2 cellular contexts compared by ENCODE assay signal in genomic region chr12:28190321-28191017, GRCh38.
TF ChIP-seq lines count a peak whose summit lies in the region.

A gene with protein sequence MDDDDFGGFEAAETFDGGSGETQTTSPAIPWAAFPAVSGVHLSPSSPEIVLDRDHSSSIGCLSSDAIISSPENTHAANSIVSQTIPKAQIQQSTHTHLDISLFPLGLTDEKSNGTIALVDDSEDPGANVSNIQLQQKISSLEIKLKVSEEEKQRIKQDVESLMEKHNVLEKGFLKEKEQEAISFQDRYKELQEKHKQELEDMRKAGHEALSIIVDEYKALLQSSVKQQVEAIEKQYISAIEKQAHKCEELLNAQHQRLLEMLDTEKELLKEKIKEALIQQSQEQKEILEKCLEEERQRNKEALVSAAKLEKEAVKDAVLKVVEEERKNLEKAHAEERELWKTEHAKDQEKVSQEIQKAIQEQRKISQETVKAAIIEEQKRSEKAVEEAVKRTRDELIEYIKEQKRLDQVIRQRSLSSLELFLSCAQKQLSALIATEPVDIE (plus strand): TSS chr12:28190456. CDS start chr12:28257216, 66,760 bp downstream.

TF ChIP-seq in HCT116, 20 proteins besides CTCF, POLR2A, EP300 and RAD21 (continued from another document):
- TF ChIP-seq REST (IDR thresholded peaks at IDR 0.05; ENCODE audit: low read depth), result no peak
- TF ChIP-seq, protein P1, sequence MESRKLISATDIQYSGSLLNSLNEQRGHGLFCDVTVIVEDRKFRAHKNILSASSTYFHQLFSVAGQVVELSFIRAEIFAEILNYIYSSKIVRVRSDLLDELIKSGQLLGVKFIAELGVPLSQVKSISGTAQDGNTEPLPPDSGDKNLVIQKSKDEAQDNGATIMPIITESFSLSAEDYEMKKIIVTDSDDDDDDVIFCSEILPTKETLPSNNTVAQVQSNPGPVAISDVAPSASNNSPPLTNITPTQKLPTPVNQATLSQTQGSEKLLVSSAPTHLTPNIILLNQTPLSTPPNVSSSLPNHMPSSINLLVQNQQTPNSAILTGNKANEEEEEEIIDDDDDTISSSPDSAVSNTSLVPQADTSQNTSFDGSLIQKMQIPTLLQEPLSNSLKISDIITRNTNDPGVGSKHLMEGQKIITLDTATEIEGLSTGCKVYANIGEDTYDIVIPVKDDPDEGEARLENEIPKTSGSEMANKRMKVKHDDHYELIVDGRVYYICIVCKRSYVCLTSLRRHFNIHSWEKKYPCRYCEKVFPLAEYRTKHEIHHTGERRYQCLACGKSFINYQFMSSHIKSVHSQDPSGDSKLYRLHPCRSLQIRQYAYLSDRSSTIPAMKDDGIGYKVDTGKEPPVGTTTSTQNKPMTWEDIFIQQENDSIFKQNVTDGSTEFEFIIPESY (IDR thresholded peaks at IDR 0.05; ENCODE audit: extremely low read depth, insufficient replicate concordance, low read length), result no peak
- TF ChIP-seq TCF7L2 (IDR thresholded peaks at IDR 0.05; ENCODE audit: borderline replicate concordance, extremely low read depth, insufficient read depth, insufficient read length), result no peak
- peak; percentile 22; the same call in 1 of the 2 replicates for TF ChIP-seq ELF1 (IDR thresholded peaks at IDR 0.05; ENCODE audit: borderline replicate concordance, low read depth)
- peak; percentile 64; the same call in 1 of the 2 replicates for TF ChIP-seq CBX3 (IDR thresholded peaks at IDR 0.05; ENCODE audit: low read depth)
- no peak for TF ChIP-seq FOSL1 (IDR thresholded peaks at IDR 0.05; ENCODE audit: low read depth)
- 0 out of 2 replicates have a peak, but pooled peaks have one; percentile 37 for TF ChIP-seq EGR1 (IDR thresholded peaks at IDR 0.05; ENCODE audit: low read depth)
- no peak for TF ChIP-seq EZH2 (IDR thresholded peaks at IDR 0.05)
- TF ChIP-seq JUND (IDR thresholded peaks at IDR 0.05), result no peak
- TF ChIP-seq ATF3 (IDR thresholded peaks at IDR 0.05), result no peak
- peak; percentile 86 for TF ChIP-seq ZFX (IDR thresholded peaks at IDR 0.05)
- no peak for TF ChIP-seq SRF (IDR thresholded peaks at IDR 0.05; ENCODE audit: low read depth)
- peak; percentile 74 for TF ChIP-seq POLR2AphosphoS5 (IDR thresholded peaks at IDR 0.05; ENCODE audit: low read depth, low read length)
- TF ChIP-seq EZH2phosphoT487 (IDR thresholded peaks at IDR 0.05; ENCODE audit: borderline replicate concordance), result no peak
- peak; percentile 88 for TF ChIP-seq MAX (IDR thresholded peaks at IDR 0.05)
- TF ChIP-seq ZNF274 (IDR thresholded peaks at IDR 0.05; ENCODE audit: low read depth, low read length), result no peak
- no peak for TF ChIP-seq CEBPB (IDR thresholded peaks at IDR 0.05; ENCODE audit: low read depth)
- TF ChIP-seq YY1 (IDR thresholded peaks at IDR 0.05; ENCODE audit: extremely low read depth, insufficient replicate concordance, low read depth, low read length), result peak; percentile 28
- no peak; the same call in 1 of the 2 replicates for TF ChIP-seq SP1 (IDR thresholded peaks at IDR 0.05; ENCODE audit: low read depth)
TF ChIP-seq in HCT116: peak in this region for 8.

TF ChIP-seq in SK-N-SH, 30 proteins besides CTCF, POLR2A, EP300 and RAD21 (continued from another document):
- TF ChIP-seq REST (IDR thresholded peaks at IDR 0.05; ENCODE audit: low read depth, low read length) (no peak), MXI1 (IDR thresholded peaks at IDR 0.05; ENCODE audit: low read depth, low read length) (peak; percentile 15), TEAD4 (IDR thresholded peaks at IDR 0.05; ENCODE audit: borderline replicate concordance, insufficient read depth) (no peak), TAF1 (IDR thresholded peaks at IDR 0.05; ENCODE audit: borderline replicate concordance, low read depth, low read length) (peak; percentile 40; the same call in 1 of the 2 replicates), FOSL2 (IDR thresholded peaks at IDR 0.05; ENCODE audit: borderline replicate concordance, low read depth) (no peak), SMC3 (IDR thresholded peaks at IDR 0.05; ENCODE audit: low read depth, low read length) (no peak), JUND (IDR thresholded peaks at IDR 0.05) (no peak), MAX (IDR thresholded peaks at IDR 0.05; ENCODE audit: low read depth) (peak; percentile 95), SIN3A (IDR thresholded peaks at IDR 0.05; ENCODE audit: borderline replicate concordance, low read depth, low read length) (peak; percentile 9; the same call in 1 of the 2 replicates), NFIC (IDR thresholded peaks at IDR 0.05; ENCODE audit: borderline replicate concordance) (peak; percentile 5; the same call in 1 of the 2 replicates), RFX5 (IDR thresholded peaks at IDR 0.05; ENCODE audit: low read length) (no peak), POLR2AphosphoS5 (IDR thresholded peaks at IDR 0.05; ENCODE audit: low read depth, low read length) (peak; percentile 34; the same call in 1 of the 2 replicates), FOXM1 (IDR thresholded peaks at IDR 0.05; ENCODE audit: low read depth) (no peak), PBX3 (IDR thresholded peaks at IDR 0.05) (peak; percentile 97), CHD2 (IDR thresholded peaks at IDR 0.05; ENCODE audit: low read length, partially characterized antibody) (peak; percentile 66), ELF1 (IDR thresholded peaks at IDR 0.05) (0 out of 2 replicates have a peak, but pooled peaks have one; percentile 39), NRF1 (IDR thresholded peaks at IDR 0.05; ENCODE audit: low read depth, low read length) (no peak), FOXJ3 (CRISPR knock-in tag; IDR thresholded peaks at IDR 0.05) (peak; percentile 93), EZH2phosphoT487 (IDR thresholded peaks at IDR 0.05; ENCODE audit: borderline replicate concordance, low read depth) (no peak), RXRA (IDR thresholded peaks at IDR 0.05; ENCODE audit: borderline replicate concordance, low read depth) (no peak), YY1 (IDR thresholded peaks at IDR 0.05; ENCODE audit: low read depth) (no peak), TCF12 (IDR thresholded peaks at IDR 0.05) (no peak), GATA2 (CRISPR knock-in tag; IDR thresholded peaks at IDR 0.05) (peak; percentile 69), MEF2A (IDR thresholded peaks at IDR 0.05; ENCODE audit: borderline replicate concordance, low read depth) (no peak), GABPA (IDR thresholded peaks at IDR 0.05; ENCODE audit: low read depth) (peak; percentile 84)
- TF ChIP-seq, protein P2, sequence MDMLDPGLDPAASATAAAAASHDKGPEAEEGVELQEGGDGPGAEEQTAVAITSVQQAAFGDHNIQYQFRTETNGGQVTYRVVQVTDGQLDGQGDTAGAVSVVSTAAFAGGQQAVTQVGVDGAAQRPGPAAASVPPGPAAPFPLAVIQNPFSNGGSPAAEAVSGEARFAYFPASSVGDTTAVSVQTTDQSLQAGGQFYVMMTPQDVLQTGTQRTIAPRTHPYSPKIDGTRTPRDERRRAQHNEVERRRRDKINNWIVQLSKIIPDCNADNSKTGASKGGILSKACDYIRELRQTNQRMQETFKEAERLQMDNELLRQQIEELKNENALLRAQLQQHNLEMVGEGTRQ (IDR thresholded peaks at IDR 0.05; ENCODE audit: borderline replicate concordance, low read depth, low read length), result peak; percentile 76
- TF ChIP-seq, protein P3, sequence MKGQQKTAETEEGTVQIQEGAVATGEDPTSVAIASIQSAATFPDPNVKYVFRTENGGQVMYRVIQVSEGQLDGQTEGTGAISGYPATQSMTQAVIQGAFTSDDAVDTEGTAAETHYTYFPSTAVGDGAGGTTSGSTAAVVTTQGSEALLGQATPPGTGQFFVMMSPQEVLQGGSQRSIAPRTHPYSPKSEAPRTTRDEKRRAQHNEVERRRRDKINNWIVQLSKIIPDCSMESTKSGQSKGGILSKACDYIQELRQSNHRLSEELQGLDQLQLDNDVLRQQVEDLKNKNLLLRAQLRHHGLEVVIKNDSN (IDR thresholded peaks at IDR 0.05; ENCODE audit: borderline replicate concordance, low read depth), result peak; percentile 96
- TF ChIP-seq, protein P1 (IDR thresholded peaks at IDR 0.05; ENCODE audit: borderline replicate concordance, low read depth), result 0 out of 2 replicates have a peak, but pooled peaks have one; percentile 24
- TF ChIP-seq, protein P4, sequence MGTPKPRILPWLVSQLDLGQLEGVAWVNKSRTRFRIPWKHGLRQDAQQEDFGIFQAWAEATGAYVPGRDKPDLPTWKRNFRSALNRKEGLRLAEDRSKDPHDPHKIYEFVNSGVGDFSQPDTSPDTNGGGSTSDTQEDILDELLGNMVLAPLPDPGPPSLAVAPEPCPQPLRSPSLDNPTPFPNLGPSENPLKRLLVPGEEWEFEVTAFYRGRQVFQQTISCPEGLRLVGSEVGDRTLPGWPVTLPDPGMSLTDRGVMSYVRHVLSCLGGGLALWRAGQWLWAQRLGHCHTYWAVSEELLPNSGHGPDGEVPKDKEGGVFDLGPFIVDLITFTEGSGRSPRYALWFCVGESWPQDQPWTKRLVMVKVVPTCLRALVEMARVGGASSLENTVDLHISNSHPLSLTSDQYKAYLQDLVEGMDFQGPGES (IDR thresholded peaks at IDR 0.05; ENCODE audit: low read depth, low read length), result no peak
